In the genomic region with DNA sequence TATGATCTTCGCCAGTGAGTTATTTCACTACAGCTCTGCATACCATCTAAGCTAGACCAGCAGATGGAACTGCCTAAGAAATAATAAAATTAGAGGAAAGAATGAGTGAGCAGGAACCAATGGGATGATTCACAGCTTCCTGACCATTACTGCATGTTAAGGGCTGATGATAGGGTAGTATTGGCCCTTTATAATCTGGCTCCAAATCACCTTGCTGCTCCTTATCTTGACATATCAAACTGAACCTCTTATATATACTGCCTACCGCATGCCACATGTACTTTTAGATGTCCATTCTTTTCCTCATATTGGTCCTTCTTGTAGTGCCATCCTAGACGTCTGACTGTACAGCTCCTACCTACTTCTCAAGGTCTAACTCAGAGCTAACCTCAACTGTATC, we compare ENCODE assay signal across 17 cellular contexts.
"Had no signal": no experiment of that assay in that cellular context is flagged by ENCODE, and none has a peak within 500 bp of the region (broad histone marks: within the 10 kb centered on the region; RNA-seq: fewer than 3 reads in every experiment).

No MANE protein-coding gene starts in this region.

- H3K27ac ChIP-seq: skin epidermis, transverse colon had no signal

- H3K4me3 ChIP-seq: skin epidermis, transverse colon had no signal

- H3K9me3 ChIP-seq: transverse colon had no signal

- ATAC-seq: activated CD8-positive, alpha-beta T cell treated with anti-CD3 and anti-CD28 coated beads, Interleukin-2, amount 10 ng/mL, durations not matched to agents 7 days and 5 days had no signal

- H3K4me1 Mint-ChIP-seq: activated CD4-positive, alpha-beta T cell treated with anti-CD3 and anti-CD28 coated beads, Interleukin-2, amount 10 ng/mL, durations not matched to agents 24 days and 14 days; activated naive CD8-positive, alpha-beta T cell treated with anti-CD3 and anti-CD28 coated beads for 36 hours; nephron had no signal

- DNase-seq: activated CD4-positive, alpha-beta T cell treated with anti-CD3 and anti-CD28 coated beads, Interleukin-2, amount 10 ng/mL, durations not matched to agents 24 days and 14 days; activated CD4-positive, CD25-positive, alpha-beta regulatory T cell; activated CD8-positive, alpha-beta T cell treated with anti-CD3 and anti-CD28 coated beads, Interleukin-2, amount 10 ng/mL, durations not matched to agents 7 days and 5 days; activated naive CD8-positive, alpha-beta T cell treated with anti-CD3 and anti-CD28 coated beads for 36 hours; amygdala; hypothalamus; nucleus accumbens; posterior cingulate gyrus; stimulated activated CD4-positive, alpha-beta T cell treated with anti-CD3 and anti-CD28 coated beads, Interleukin-15, amount 100 ng/mL, for 24 hours; stimulated activated CD4-positive, alpha-beta T cell treated with anti-CD3 and anti-CD28 coated beads, Interleukin-4, amount 100 ng/mL, for 1 hour; stimulated activated naive CD4-positive, alpha-beta T cell; substantia nigra; transverse colon had no signal

- H3K27ac Mint-ChIP-seq: activated CD4-positive, alpha-beta T cell treated with anti-CD3 and anti-CD28 coated beads, Interleukin-2, amount 10 ng/mL, durations not matched to agents 24 days and 14 days; activated CD8-positive, alpha-beta T cell treated with anti-CD3 and anti-CD28 coated beads, Interleukin-2, amount 10 ng/mL, durations not matched to agents 7 days and 5 days; activated naive CD8-positive, alpha-beta T cell treated with anti-CD3 and anti-CD28 coated beads for 36 hours; activated T-helper 1 cell treated with anti-CD3 and anti-CD28 coated beads, Interleukin-12 subunit alpha, Interleukin-12 subunit beta, Interleukin-2, Interleukin-4 antibody, amounts not matched to agents 30 ng/mL and 10 ng/mL and 1 ng/mL, durations not matched to agents 14 hours and 24 hours and 36 hours; dendritic cell treated with granulocyte-macrophage colony-stimulating factor and Interleukin-4, amounts not matched to agents 40 ng/mL and 50 ng/mL, for 4 days; nephron had no signal

- H3K4me1 ChIP-seq: transverse colon had no signal

- H3K36me3 ChIP-seq: transverse colon had no signal

- H3K4me3 Mint-ChIP-seq: activated CD4-positive, alpha-beta T cell treated with anti-CD3 and anti-CD28 coated beads, Interleukin-2, amount 10 ng/mL, durations not matched to agents 24 days and 14 days; activated CD8-positive, alpha-beta T cell treated with anti-CD3 and anti-CD28 coated beads, Interleukin-2, amount 10 ng/mL, durations not matched to agents 7 days and 5 days; activated naive CD8-positive, alpha-beta T cell treated with anti-CD3 and anti-CD28 coated beads for 36 hours; activated T-helper 1 cell treated with anti-CD3 and anti-CD28 coated beads, Interleukin-12 subunit alpha, Interleukin-12 subunit beta, Interleukin-2, Interleukin-4 antibody, amounts not matched to agents 30 ng/mL and 10 ng/mL and 1 ng/mL, durations not matched to agents 14 hours and 24 hours and 36 hours; dendritic cell treated with granulocyte-macrophage colony-stimulating factor and Interleukin-4, amounts not matched to agents 40 ng/mL and 50 ng/mL, for 4 days; nephron had no signal

- H3K27me3 ChIP-seq: transverse colon had no signal
